2 cellular contexts compared by ENCODE assay signal in genomic region chr3:75288972-75289574, GRCh38.
DNase-seq lines count a peak whose midpoint lies in the region; TF ChIP-seq lines count a peak whose summit lies in the region.
"Not testable (repeated sequence)": the region's sequence is repeated elsewhere in the genome, so short reads cannot be mapped to it uniquely, and the experiment has no call there.

No MANE protein-coding gene starts in this region.

- intact Hi-C loops in spleen (cut with DNase I; ENCODE audit: low total_unique reads), result not testable (repeated sequence)

- not testable (repeated sequence) for H3K36me3 ChIP-seq in spleen

- H3K4me1 ChIP-seq in spleen, result not testable (repeated sequence)

- DNase-seq in activated gamma-delta T cell (lab: John Stamatoyannopoulos, UW) (peak; percentile 4), spleen (peak; percentile 62)

- not testable (repeated sequence) for TF ChIP-seq CTCF in spleen (IDR thresholded peaks at IDR 0.05 in 8 of 11, conservative IDR thresholded peaks at IDR 0.05 in 3 of 11)

- not testable (repeated sequence) for H3K27ac ChIP-seq in spleen

- H3K9me3 ChIP-seq in spleen, result not testable (repeated sequence)

- WGBS in spleen, 5 donors, result 91 to 98% (median 97%) methylated on average over 17 to 37 of the region's 40 CpGs

- H3K27me3 ChIP-seq in spleen (replicated peaks in 1 of 7), result not testable (repeated sequence)

- not testable (repeated sequence) for H3K4me3 ChIP-seq in spleen

- TF ChIP-seq POLR2A in spleen (IDR thresholded peaks at IDR 0.05), result not testable (repeated sequence)
